24 cellular contexts compared by ENCODE assay signal in genomic region chr11:96481204-96481603, GRCh38.
"Had no signal": no experiment of that assay in that cellular context is flagged by ENCODE, and none has a peak within 500 bp of the region (broad histone marks: within the 10 kb centered on the region; RNA-seq: fewer than 3 reads in every experiment).

No MANE protein-coding gene starts in this region.

- ATAC-seq: activated CD8-positive, alpha-beta memory T cell treated with anti-CD3 and anti-CD28 coated beads, Interleukin-2, amount 10 ng/mL, durations not matched to agents 7 days and 5 days; activated naive CD4-positive, alpha-beta T cell treated with anti-CD3 and anti-CD28 coated beads, Interleukin-2, amount 50 U/mL, for 72 hours; activated naive CD8-positive, alpha-beta T cell treated with anti-CD3 and anti-CD28 coated beads, Interleukin-2, amount 50 U/mL, for 24 hours; activated T-cell treated with anti-CD3 and anti-CD28 coated beads, Interleukin-2, amount 50 U/mL, for 4 hours; T-helper 17 cell had no signal

- H3K36me3 ChIP-seq: ascending aorta, cardiac muscle cell had no signal

- H3K27me3 ChIP-seq: ascending aorta, body of pancreas, cardiac muscle cell had no signal

- DNase-seq: activated B cell treated with CpG ODN at 0.5 μM for 24 hours; activated CD4-positive, alpha-beta T cell treated with anti-CD3 and anti-CD28 coated beads for 1 hour; activated CD4-positive, alpha-beta T cell treated with anti-CD3 and anti-CD28 coated beads, Interleukin-2, amount 10 ng/mL, durations not matched to agents 24 days and 14 days; activated CD4-positive, alpha-beta T cell treated with anti-CD3 and anti-CD28 coated beads, Interleukin-2, amount 50 U/mL, for 48 hours; activated CD8-positive, alpha-beta memory T cell treated with anti-CD3 and anti-CD28 coated beads, Interleukin-2, amount 10 ng/mL, durations not matched to agents 7 days and 5 days; activated effector memory CD4-positive, alpha-beta T cell treated with anti-CD3 and anti-CD28 coated beads, Interleukin-2, amount 50 U/mL, for 16 hours; activated naive CD4-positive, alpha-beta T cell treated with Interleukin-2 at 50 U/mL for 16 hours; activated naive CD8-positive, alpha-beta T cell treated with anti-CD3 and anti-CD28 coated beads, Interleukin-2, amount 50 U/mL, for 24 hours; activated T-cell treated with anti-CD3 and anti-CD28 coated beads, Interleukin-2, amount 50 U/mL, for 4 hours; amniotic stem cell; body of pancreas; MM.1S; NCI-H1105 treated with DMSO at 0.1 percent for 48 hours; NCI-H1436 treated with DMSO at 0.1 percent for 48 hours; NCI-H187; NCI-H2081; NCI-H510A treated with DMSO at 0.1 percent for 48 hours; NCI-H69; SHP77 treated with DMSO at 0.1 percent for 48 hours; T-helper 17 cell; T-helper 9 cell had no signal

- H3K4me3 ChIP-seq: ascending aorta, body of pancreas, cardiac muscle cell had no signal

- H3K27ac ChIP-seq: ascending aorta, body of pancreas, cardiac muscle cell had no signal

- H3K9me3 ChIP-seq: body of pancreas had no signal
